Comparison of ENCODE assay signal across 28 cellular contexts in the genomic region with DNA sequence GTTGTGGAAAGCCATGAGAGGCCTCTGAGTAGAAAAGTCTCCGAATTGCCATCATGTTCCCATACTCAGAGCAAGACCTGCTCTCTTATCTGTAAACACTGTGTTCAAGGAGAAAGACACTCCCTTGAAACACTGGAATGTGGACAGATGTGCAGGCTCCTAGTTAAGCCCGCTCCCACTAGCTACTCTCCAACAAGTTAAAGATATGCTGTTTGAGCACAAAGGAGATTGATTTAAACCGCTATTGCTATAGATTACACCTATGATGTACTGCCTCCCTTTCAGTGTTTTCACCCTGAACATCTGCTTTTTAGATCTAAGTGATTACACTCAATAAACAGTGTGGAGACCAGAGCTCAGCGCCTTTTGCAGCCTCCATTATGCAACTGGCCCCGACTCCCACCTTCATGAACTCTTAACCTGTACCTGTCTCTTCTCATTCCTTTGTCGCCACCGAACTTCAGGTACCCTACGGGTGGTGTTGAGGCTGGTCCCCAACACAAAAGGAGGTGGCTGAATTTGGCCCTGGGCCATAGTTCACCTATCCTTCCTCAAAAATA.
"Had no signal": no experiment of that assay in that cellular context is flagged by ENCODE, and none has a peak within 500 bp of the region (broad histone marks: within the 10 kb centered on the region; RNA-seq: fewer than 3 reads in every experiment).

No MANE protein-coding gene starts in this region.

- ATAC-seq: activated CD4-positive, CD25-positive, alpha-beta regulatory T cell treated with anti-CD3 and anti-CD28 coated beads, Interleukin-2, amount 50 U/mL, for 24 hours; activated CD8-positive, alpha-beta memory T cell treated with anti-CD3 and anti-CD28 coated beads, Interleukin-2, amount 10 ng/mL, durations not matched to agents 7 days and 5 days; activated T-cell treated with anti-CD3 and anti-CD28 coated beads, Interleukin-2, amount 50 U/mL, for 4 hours; activated T-helper 17 cell treated with anti-CD3 and anti-CD28 coated beads, Interleukin-2, amount 50 U/mL, for 72 hours; body of pancreas; SK-N-SH treated with all-trans-retinoic acid at 6 μM for 48 hours had no signal

- H3K9me3 Mint-ChIP-seq: activated naive CD4-positive, alpha-beta T cell treated with anti-CD3 and anti-CD28 coated beads for 36 hours; activated naive CD8-positive, alpha-beta T cell treated with anti-CD3 and anti-CD28 coated beads, Interleukin-2, amount 10 ng/mL, durations not matched to agents 7 days and 5 days; activated T-cell treated with anti-CD3 and anti-CD28 coated beads, Interleukin-2, amount 50 U/mL, for 4 hours; activated T-helper 17 cell treated with anti-CD3 and anti-CD28 coated beads, Interleukin-2, amount 50 U/mL, for 72 hours; central memory CD8-positive, alpha-beta T cell; T-helper 1 cell treated with Interleukin-12 subunit alpha and Interleukin-12 subunit beta and Interleukin-4 antibody, amounts not matched to agents 30 μg/mL and 1 μg/mL, for 36 hours had no signal

- H3K4me1 Mint-ChIP-seq: activated CD8-positive, alpha-beta memory T cell treated with anti-CD3 and anti-CD28 coated beads, Interleukin-2, amount 10 ng/mL, durations not matched to agents 7 days and 5 days; activated naive CD8-positive, alpha-beta T cell treated with anti-CD3 and anti-CD28 coated beads, Interleukin-2, amount 10 ng/mL, durations not matched to agents 7 days and 5 days; central memory CD8-positive, alpha-beta T cell had no signal

- H3K27ac Mint-ChIP-seq: activated CD8-positive, alpha-beta memory T cell treated with anti-CD3 and anti-CD28 coated beads, Interleukin-2, amount 10 ng/mL, durations not matched to agents 7 days and 5 days; activated naive CD4-positive, alpha-beta T cell treated with anti-CD3 and anti-CD28 coated beads for 36 hours; activated naive CD8-positive, alpha-beta T cell treated with anti-CD3 and anti-CD28 coated beads, Interleukin-2, amount 10 ng/mL, durations not matched to agents 7 days and 5 days; activated T-helper 17 cell treated with anti-CD3 and anti-CD28 coated beads, Interleukin-2, amount 50 U/mL, for 72 hours; T-helper 1 cell treated with Interleukin-12 subunit alpha and Interleukin-12 subunit beta and Interleukin-4 antibody, amounts not matched to agents 30 μg/mL and 1 μg/mL, for 36 hours had no signal

- DNase-seq: activated CD4-positive, alpha-beta T cell treated with anti-CD3 and anti-CD28 coated beads for 48 hours; activated CD4-positive, alpha-beta T cell treated with anti-CD3 and anti-CD28 coated beads, Interleukin-2, amount 50 U/mL, for 48 hours; activated CD8-positive, alpha-beta memory T cell treated with anti-CD3 and anti-CD28 coated beads, Interleukin-2, amount 10 ng/mL, durations not matched to agents 7 days and 5 days; activated gamma-delta T cell; activated naive CD4-positive, alpha-beta T cell treated with anti-CD3 and anti-CD28 coated beads for 36 hours; activated naive CD8-positive, alpha-beta T cell treated with anti-CD3 and anti-CD28 coated beads, Interleukin-2, amount 10 ng/mL, durations not matched to agents 7 days and 5 days; activated T-cell treated with anti-CD3 and anti-CD28 coated beads, Interleukin-2, amount 50 U/mL, for 4 hours; amniotic stem cell; body of pancreas; Kasumi-1; KBM-7; NCI-H1048; NCI-H146; NCI-H187 treated with DMSO at 0.1 percent for 48 hours; NCI-H2171; NCI-H2227 treated with DMSO at 0.1 percent for 48 hours; NCI-H526; Peyer's patch; Right ventricle myocardium superior; SJCRH30; SW 1271 had no signal

- H3K27me3 Mint-ChIP-seq: activated CD8-positive, alpha-beta memory T cell treated with anti-CD3 and anti-CD28 coated beads, Interleukin-2, amount 10 ng/mL, durations not matched to agents 7 days and 5 days; activated naive CD8-positive, alpha-beta T cell treated with anti-CD3 and anti-CD28 coated beads, Interleukin-2, amount 10 ng/mL, durations not matched to agents 7 days and 5 days; activated T-helper 17 cell treated with anti-CD3 and anti-CD28 coated beads, Interleukin-2, amount 50 U/mL, for 72 hours; central memory CD8-positive, alpha-beta T cell had no signal

- H3K27me3 ChIP-seq: ascending aorta, body of pancreas, Peyer's patch, SJCRH30 had no signal

- H3K4me1 ChIP-seq: ascending aorta, SJCRH30 had no signal

- H3K4me3 Mint-ChIP-seq: activated CD8-positive, alpha-beta memory T cell treated with anti-CD3 and anti-CD28 coated beads, Interleukin-2, amount 10 ng/mL, durations not matched to agents 7 days and 5 days; activated naive CD4-positive, alpha-beta T cell treated with anti-CD3 and anti-CD28 coated beads for 36 hours; activated naive CD8-positive, alpha-beta T cell treated with anti-CD3 and anti-CD28 coated beads, Interleukin-2, amount 10 ng/mL, durations not matched to agents 7 days and 5 days; activated T-cell treated with anti-CD3 and anti-CD28 coated beads, Interleukin-2, amount 50 U/mL, for 4 hours; activated T-helper 17 cell treated with anti-CD3 and anti-CD28 coated beads, Interleukin-2, amount 50 U/mL, for 72 hours; central memory CD8-positive, alpha-beta T cell; T-helper 1 cell treated with Interleukin-12 subunit alpha and Interleukin-12 subunit beta and Interleukin-4 antibody, amounts not matched to agents 30 μg/mL and 1 μg/mL, for 36 hours had no signal

- H3K9me3 ChIP-seq: ascending aorta, body of pancreas, Peyer's patch, SJCRH30 had no signal

- H3K27ac ChIP-seq: ascending aorta, body of pancreas, RWPE1, SJCRH30 had no signal

- H3K4me3 ChIP-seq: ascending aorta, body of pancreas, Peyer's patch, SJCRH30 had no signal
